34 cellular contexts compared by ENCODE assay signal in genomic region chr16:51067352-51067751, GRCh38.
"Had no signal": no experiment of that assay in that cellular context is flagged by ENCODE, and none has a peak within 500 bp of the region (broad histone marks: within the 10 kb centered on the region; RNA-seq: fewer than 3 reads in every experiment).

No MANE protein-coding gene starts in this region.

- H3K9me3 ChIP-seq: adrenal gland, ascending aorta, body of pancreas, breast epithelium had no signal

- DNase-seq: activated effector memory CD4-positive, alpha-beta T cell treated with anti-CD3 and anti-CD28 coated beads, Interleukin-2, amount 50 U/mL, for 16 hours; activated effector memory CD4-positive, alpha-beta T cell treated with Interleukin-2 at 50 U/mL for 16 hours; activated gamma-delta T cell; activated gamma-delta T cell treated with Interleukin-2 at 50 U/mL for 16 hours; activated naive CD4-positive, alpha-beta T cell; activated naive CD4-positive, alpha-beta T cell treated with anti-CD3 and anti-CD28 coated beads for 36 hours; activated naive CD4-positive, alpha-beta T cell treated with anti-CD3 and anti-CD28 coated beads, Interleukin-2, amount 10 ng/mL, durations not matched to agents 7 days and 5 days; activated naive CD4-positive, alpha-beta T cell treated with anti-CD3 and anti-CD28 coated beads, Interleukin-2, amount 50 U/mL, for 16 hours; activated naive CD4-positive, alpha-beta T cell treated with Interleukin-2 at 50 U/mL for 16 hours; activated naive CD8-positive, alpha-beta T cell treated with anti-CD3 and anti-CD28 coated beads for 36 hours; activated naive CD8-positive, alpha-beta T cell treated with anti-CD3 and anti-CD28 coated beads, Interleukin-2, amount 10 ng/mL, durations not matched to agents 7 days and 5 days; activated naive CD8-positive, alpha-beta T cell treated with anti-CD3 and anti-CD28 coated beads, Interleukin-2, amount 50 U/mL, for 24 hours; activated T-cell treated with anti-CD3 and anti-CD28 coated beads, Interleukin-2, amount 50 U/mL, for 1 hour; activated T-cell treated with anti-CD3 and anti-CD28 coated beads, Interleukin-2, amount 50 U/mL, for 24 hours; activated T-cell treated with anti-CD3 and anti-CD28 coated beads, Interleukin-2, amount 50 U/mL, for 4 hours; activated T-cell treated with anti-CD3 and anti-CD28 coated beads, Interleukin-2, amount 50 U/mL, for 48 hours; activated T-cell treated with anti-CD3 and anti-CD28 coated beads, Interleukin-2, amount 50 U/mL, for 72 hours; adrenal gland; amniotic stem cell; amygdala; anterior cingulate cortex; aorta; body of pancreas; brain microvascular endothelial cell; caudate nucleus; central memory CD4-positive, alpha-beta T cell; cerebellar nuclear complex had no signal

- H3K27me3 ChIP-seq: adrenal gland, ascending aorta, body of pancreas, brain microvascular endothelial cell, breast epithelium, cardiac muscle cell had no signal

- ATAC-seq: activated naive CD4-positive, alpha-beta T cell treated with anti-CD3 and anti-CD28 coated beads, Interleukin-2, amount 50 U/mL, for 72 hours; activated naive CD8-positive, alpha-beta T cell treated with anti-CD3 and anti-CD28 coated beads, Interleukin-2, amount 50 U/mL, for 24 hours; activated T-cell treated with anti-CD3 and anti-CD28 coated beads, Interleukin-2, amount 50 U/mL, for 4 hours; activated T-cell treated with anti-CD3 and anti-CD28 coated beads, Interleukin-2, amount 50 U/mL, for 72 hours; activated T-helper 17 cell treated with anti-CD3 and anti-CD28 coated beads, Interleukin-2, amount 50 U/mL, for 72 hours; body of pancreas had no signal

- H3K36me3 ChIP-seq: adrenal gland, ascending aorta, brain microvascular endothelial cell, breast epithelium, cardiac muscle cell had no signal

- H3K4me3 ChIP-seq: adrenal gland, ascending aorta, body of pancreas, breast epithelium, cardiac muscle cell had no signal

- H3K4me1 ChIP-seq: adrenal gland, ascending aorta, body of pancreas, breast epithelium had no signal

- H3K27ac ChIP-seq: adrenal gland, ascending aorta, body of pancreas, brain microvascular endothelial cell, breast epithelium, cardiac muscle cell had no signal

- FAIRE-seq: astrocyte, bronchial epithelial cell had no signal
